8 cellular contexts compared by ENCODE assay signal in the genomic region with DNA sequence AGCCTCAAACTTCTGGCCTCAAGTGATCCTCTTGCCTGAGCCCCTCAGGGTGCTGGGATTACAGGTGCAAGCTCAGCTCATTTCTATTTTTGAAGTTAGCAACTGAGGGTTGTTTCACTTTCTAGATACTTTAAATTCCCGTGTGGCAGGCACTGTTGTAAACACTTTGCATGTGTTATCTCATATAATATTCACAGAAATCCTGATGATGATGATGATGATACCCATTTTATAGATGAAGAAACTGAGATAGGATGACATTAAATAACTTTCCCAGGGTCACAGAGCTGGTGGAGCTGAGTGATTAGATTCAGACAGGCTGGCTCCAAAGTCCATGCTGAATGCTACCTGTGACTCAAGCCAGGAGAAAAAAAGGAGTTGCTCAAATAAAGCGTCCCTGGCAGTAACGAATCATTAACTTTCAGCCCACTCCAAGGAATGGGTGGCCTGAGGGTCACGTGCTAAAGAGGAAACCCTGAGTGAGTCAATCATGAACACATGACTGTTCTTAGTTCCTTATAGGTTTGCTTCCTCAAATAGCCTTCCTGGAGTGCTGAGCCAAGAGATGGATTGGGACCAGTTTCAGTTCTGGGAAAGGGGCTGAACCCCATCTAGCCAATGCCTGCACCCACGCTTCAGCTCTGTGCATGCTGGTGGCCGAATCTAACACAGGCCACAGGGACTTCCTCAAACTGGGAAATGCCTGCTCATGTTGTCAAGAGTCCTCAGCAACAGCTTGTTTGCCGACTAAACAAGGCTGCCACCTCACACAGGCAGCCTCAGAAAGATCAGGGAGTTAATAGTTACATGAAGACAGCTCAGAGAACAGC. TPM values are rescaled to one million over a fixed set of nuclear protein-coding genes. Genes with fewer than 3 reads are reported as not detected.
DNase-seq lines count a peak whose midpoint lies in the region; ATAC-seq, FAIRE-seq and TF ChIP-seq lines count a peak whose summit lies in the region.

No MANE protein-coding gene starts in this region.

- intact Hi-C loops in endothelial cell of umbilical vein (cut with micrococcal nuclease), result no loop called here

- H3K4me2 ChIP-seq in endothelial cell of umbilical vein (ENCODE audit: insufficient read depth, low read length), result peak overlapping the region; percentile 22

- H3K4me3 ChIP-seq in endothelial cell of umbilical vein (replicated peaks in 1 of 3; ENCODE audit: insufficient read depth in 1 of 3, low read depth in 1 of 3, low read length in 3 of 3) (no peak overlapping the region), mucosa of rectum (ENCODE audit: low read length in 2 of 2) (peak overlapping the region; percentile 67 to 70)

- no peaks in the 10 kb centered on the region for H3K9me1 ChIP-seq in endothelial cell of umbilical vein (replicated peaks; ENCODE audit: control insufficient read depth, extremely low read depth, insufficient read depth, low read length)

- no peak for TF ChIP-seq CTCF in endothelial cell of umbilical vein (IDR thresholded peaks at IDR 0.05; ENCODE audit: extremely low read depth in 1 of 2, insufficient read depth in 1 of 2, low read depth in 1 of 2, low read length in 2 of 2)

- H4K20me1 ChIP-seq in endothelial cell of umbilical vein (replicated peaks; ENCODE audit: control insufficient read depth, extremely low read depth, insufficient read depth, low read length), result no peaks in the 10 kb centered on the region

- DNase-seq in activated CD4-positive, alpha-beta T cell treated with anti-CD3 and anti-CD28 coated beads for 48 hours, result peak; percentile 27
- no peak for DNase-seq in activated CD4-positive, alpha-beta T cell treated with anti-CD3 and anti-CD28 coated beads for 1 hour
- DNase-seq in HT1080 (ENCODE audit: low read depth) (peak; percentile 88), SIG-M5 (lab: John Stamatoyannopoulos, UW) (peak; percentile 95), endothelial cell of umbilical vein (ENCODE audit: low read depth, low spot score) (peak; percentile 48), COR-L47 (lab: John Stamatoyannopoulos, UW) (no peak)

- H2AFZ ChIP-seq in endothelial cell of umbilical vein (ENCODE audit: low read depth, low read length), result peak overlapping the region; percentile 95

- H3K9me3 ChIP-seq in endothelial cell of umbilical vein (replicated peaks; ENCODE audit: control insufficient read depth, insufficient read depth, low read length) (no peaks in the 10 kb centered on the region), mucosa of rectum (ENCODE audit: control insufficient read depth in 2 of 2, low read length in 2 of 2) (no peaks in the 10 kb centered on the region)

- H3K4me1 ChIP-seq in endothelial cell of umbilical vein (ENCODE audit: control insufficient read depth, extremely low read depth, insufficient read depth, low read length), result peaks cover 6% of the 10 kb centered on the region
- peaks cover 15 to 20% of the 10 kb centered on the region in 2 donors for H3K4me1 ChIP-seq in mucosa of rectum (ENCODE audit: control insufficient read depth in 2 of 2, insufficient read depth in 2 of 2, low read length in 2 of 2)

- H3K27ac ChIP-seq in endothelial cell of umbilical vein (ENCODE audit: insufficient read depth, low read depth, low read length), result no peak overlapping the region
- peak overlapping the region; percentile 86 to 91 for H3K27ac ChIP-seq in mucosa of rectum (ENCODE audit: low read depth in 2 of 2, low read length in 2 of 2)

- POLR2A ChIA-PET in endothelial cell of umbilical vein (lab: Charles Lee), result no interaction called here

- TSS peak; percentile 47 for BruUV-seq in endothelial cell of umbilical vein (replicated peaks; lab: Mats Ljungman, UMichigan)

- dilution Hi-C loops in endothelial cell of umbilical vein (cut with MboI; ENCODE audit: extremely low pct_ligation_motif_present, low sequenced_read_pairs), result no loop called here

- CTCF ChIA-PET in endothelial cell of umbilical vein (lab: Charles Lee), result interaction anchor here (1.1 kb wide), 1 partner anchor 21 kb away, joined by 3 read pairs; no protein-coding TSS in a partner anchor

- FAIRE-seq in endothelial cell of umbilical vein (lab: Jason Lieb, UNC), result peak; percentile 74

- no peak for TF ChIP-seq POLR2A in endothelial cell of umbilical vein (IDR thresholded peaks at IDR 0.05; ENCODE audit: low read depth, low read length)

- no peak overlapping the region for H3K9ac ChIP-seq in endothelial cell of umbilical vein (replicated peaks; ENCODE audit: extremely low read depth, insufficient read depth, low read length)
- peak overlapping the region; percentile 38 to 61 for H3K9ac ChIP-seq in mucosa of rectum (ENCODE audit: low read depth in 1 of 2, low read length in 2 of 2)

- H3K27me3 ChIP-seq in endothelial cell of umbilical vein (ENCODE audit: control insufficient read depth in 2 of 2, insufficient read depth in 2 of 2, low read length in 2 of 2) (peaks cover 0 to 2% of the 10 kb centered on the region in 2 experiments), mucosa of rectum (ENCODE audit: control insufficient read depth in 2 of 2, insufficient read depth in 2 of 2, low read length in 2 of 2) (no peaks in the 10 kb centered on the region)

- no peaks in the 10 kb centered on the region for H3K36me3 ChIP-seq in endothelial cell of umbilical vein (ENCODE audit: control insufficient read depth in 2 of 2, extremely low read depth in 1 of 2, insufficient read depth in 2 of 2, low read length in 2 of 2)
- H3K36me3 ChIP-seq in mucosa of rectum (ENCODE audit: control insufficient read depth in 2 of 2, insufficient read depth in 2 of 2, low read length in 2 of 2), result no peaks in the 10 kb centered on the region

- ATAC-seq in GM21529 (IDR thresholded peaks at IDR 0.05; ENCODE audit: unreplicated experiment), result peak; percentile 67

- no peaks in the 10 kb centered on the region for H3K79me2 ChIP-seq in endothelial cell of umbilical vein (ENCODE audit: control insufficient read depth, insufficient read depth, low read length)

TF ChIP-seq in endothelial cell of umbilical vein, 7 proteins besides CTCF, POLR2A, EP300 and RAD21:
- TF ChIP-seq EZH2 (IDR thresholded peaks at IDR 0.05; ENCODE audit: borderline replicate concordance, low read depth, low read length, severe bottlenecking) (no peak), JUN (IDR thresholded peaks at IDR 0.05; ENCODE audit: borderline replicate concordance, insufficient read depth, insufficient read length, low read depth) (peak; percentile 51), GATA2 (IDR thresholded peaks at IDR 0.05; ENCODE audit: insufficient read depth, insufficient read length, low read depth, low read length) (no peak), MYC (IDR thresholded peaks at IDR 0.05; ENCODE audit: low read depth, low read length) (no peak), FOS (IDR thresholded peaks at IDR 0.05; ENCODE audit: borderline replicate concordance, insufficient read depth, low read length) (no peak), POLR2AphosphoS5 (IDR thresholded peaks at IDR 0.05; ENCODE audit: insufficient read depth, low read depth, low read length) (no peak)
- TF ChIP-seq, protein P1, sequence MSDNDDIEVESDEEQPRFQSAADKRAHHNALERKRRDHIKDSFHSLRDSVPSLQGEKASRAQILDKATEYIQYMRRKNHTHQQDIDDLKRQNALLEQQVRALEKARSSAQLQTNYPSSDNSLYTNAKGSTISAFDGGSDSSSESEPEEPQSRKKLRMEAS (IDR thresholded peaks at IDR 0.05; ENCODE audit: insufficient read depth, insufficient read length), result peak; percentile 84
TF ChIP-seq in endothelial cell of umbilical vein: peak in this region for 2.

RNA-seq across cellular contexts. Expression of a gene that starts 52.8 kb away (rescaled TPM):
- 1.2 and 1.5 TPM in 2 replicates for total RNA-seq in HT1080 (2014; rRNA removed; shearing (Covaris generic))
- polyA plus RNA-seq in HT1080 (2015; cell fraction: cytosol; rRNA removed), result 0.52 and 0.54 TPM in 2 replicates
- 0.30 and 0.51 TPM in 2 replicates for polyA plus RNA-seq in HT1080 (2015; cell fraction: nucleus; rRNA removed)
- total RNA-seq in endothelial cell of umbilical vein, result not detected in 2 replicates
- polyA plus RNA-seq in endothelial cell of umbilical vein, result not detected in 2 replicates
- polyA plus RNA-seq in endothelial cell of umbilical vein (2011; cell fraction: cytosol; rRNA removed), result not detected in 2 replicates
- not detected in 2 replicates for polyA plus RNA-seq in endothelial cell of umbilical vein (2011; cell fraction: nucleus; rRNA removed)
- not detected in 2 replicates for polyA plus RNA-seq in endothelial cell of umbilical vein (2012)
- not detected in 2 replicates for polyA minus RNA-seq in endothelial cell of umbilical vein
- polyA minus RNA-seq in endothelial cell of umbilical vein (2011; cell fraction: cytosol; rRNA and poly(A)+ RNA removed), result 24.6 TPM
- not detected in 2 replicates for polyA minus RNA-seq in endothelial cell of umbilical vein (2011; cell fraction: nucleus; rRNA and poly(A)+ RNA removed)

Comparison
In these comparisons a context has a peak if more than half of its experiments do, and no peak if none do; other contexts are left out.
1. DNase-seq: peak in activated CD4-positive, alpha-beta T cell treated with anti-CD3 and anti-CD28 coated beads for 48 hours (single experiment), HT1080 (single experiment), SIG-M5 (single experiment) and endothelial cell of umbilical vein (single experiment); none in activated CD4-positive, alpha-beta T cell treated with anti-CD3 and anti-CD28 coated beads for 1 hour (single experiment) and COR-L47 (single experiment).
2. H3K4me3 ChIP-seq: peak in mucosa of rectum (2 of 2); none in endothelial cell of umbilical vein (0 of 3).